ENCODE assay signal across 12 cellular contexts in the genomic region with DNA sequence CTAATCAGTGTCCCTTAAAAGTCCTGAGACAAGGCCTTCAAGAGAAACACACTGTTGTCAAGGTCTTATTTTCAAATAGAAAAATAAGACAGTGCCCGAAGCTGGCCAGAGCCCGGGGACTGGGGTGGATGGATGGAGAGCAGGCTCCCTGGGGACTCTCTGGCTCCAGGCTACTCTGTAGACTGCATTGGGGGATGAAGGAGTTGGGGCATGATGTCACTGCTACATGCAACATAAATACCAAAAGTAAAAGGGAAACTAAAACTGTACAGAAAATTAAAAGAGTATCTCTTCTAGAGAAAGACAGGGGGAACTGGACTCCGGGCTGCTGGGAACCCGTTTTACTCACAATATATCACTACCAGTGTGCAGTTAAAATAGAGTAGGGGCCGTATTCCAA.
DNase-seq lines count a peak whose midpoint lies in the region; ATAC-seq and TF ChIP-seq lines count a peak whose summit lies in the region.
"Had no signal": no experiment of that assay in that cellular context is flagged by ENCODE, and none has a peak within 500 bp of the region (broad histone marks: within the 10 kb centered on the region; RNA-seq: fewer than 3 reads in every experiment).

No MANE protein-coding gene starts in this region.

- ATAC-seq in GM19025 (IDR thresholded peaks at IDR 0.05; ENCODE audit: low read depth, unreplicated experiment) (peak; percentile 74), GM21723 (IDR thresholded peaks at IDR 0.05; ENCODE audit: unreplicated experiment) (peak; percentile 95), HG03196 (IDR thresholded peaks at IDR 0.05; ENCODE audit: unreplicated experiment) (peak; percentile 83), foreskin keratinocyte (no peak)
- ATAC-seq: Panc1 had no signal

- peak; percentile 85 for DNase-seq in osteocyte (ENCODE audit: extremely low spot score, unreplicated experiment)
- DNase-seq in foreskin keratinocyte = no peak
- no peak for DNase-seq in nucleus accumbens (lab: John Stamatoyannopoulos, UW)
- no peak for DNase-seq in retina
- DNase-seq: DMS 273 treated with DMSO at 0.1 percent for 48 hours, head of caudate nucleus, testis had no signal

- peaks cover 89% of the 10 kb centered on the region for H3K4me1 Mint-ChIP-seq in osteocyte (ENCODE audit: unreplicated experiment)

- peaks cover 4% of the 10 kb centered on the region for H3K9me3 Mint-ChIP-seq in osteocyte (ENCODE audit: unreplicated experiment)
- H3K9me3 Mint-ChIP-seq: IgD-negative memory B cell had no signal

- peaks cover 7% of the 10 kb centered on the region for H3K36me3 Mint-ChIP-seq in osteocyte (ENCODE audit: unreplicated experiment)
- H3K36me3 Mint-ChIP-seq: IgD-negative memory B cell had no signal

- peak overlapping the region; percentile 90 for H3K27ac Mint-ChIP-seq in osteocyte (ENCODE audit: unreplicated experiment)
- H3K27ac Mint-ChIP-seq: IgD-negative memory B cell had no signal

- no peaks in the 10 kb centered on the region for H3K27me3 Mint-ChIP-seq in osteocyte (ENCODE audit: unreplicated experiment)

- no peak overlapping the region for H3K4me3 Mint-ChIP-seq in osteocyte (ENCODE audit: unreplicated experiment)

- no peak overlapping the region for H3K27ac ChIP-seq in foreskin keratinocyte
- H3K27ac ChIP-seq: testis had no signal

- no peaks in the 10 kb centered on the region for H3K4me1 ChIP-seq in foreskin keratinocyte
- H3K4me1 ChIP-seq: testis had no signal

- peak; percentile 35 for TF ChIP-seq CTCF in osteocyte (IDR thresholded peaks at IDR 0.05)
- TF ChIP-seq CTCF in foreskin keratinocyte (conservative IDR thresholded peaks at IDR 0.05) = no peak

- H3K27me3 ChIP-seq in foreskin keratinocyte = no peaks in the 10 kb centered on the region
- H3K27me3 ChIP-seq: testis had no signal
